Comparison of ENCODE assay signal across 9 cellular contexts in genomic region chr22:19174106-19175025, GRCh38. TPM values are rescaled to one million over a fixed set of nuclear protein-coding genes. Genes with fewer than 3 reads are reported as not detected.
DNase-seq lines count a peak whose midpoint lies in the region; ATAC-seq and TF ChIP-seq lines count a peak whose summit lies in the region.
"Had no signal": no experiment of that assay in that cellular context is flagged by ENCODE, and none has a peak within 500 bp of the region (broad histone marks: within the 10 kb centered on the region; RNA-seq: fewer than 3 reads in every experiment).

No MANE protein-coding gene starts in this region.

- peaks cover 0 to 9% (median 0%) of the 10 kb centered on the region in 4 donors for H3K36me3 ChIP-seq in esophagus muscularis mucosa
- H3K36me3 ChIP-seq in CD8-positive, alpha-beta T cell (ENCODE audit: insufficient read depth, low read length) = no peaks in the 10 kb centered on the region
- H3K36me3 ChIP-seq in colonic mucosa = no peaks in the 10 kb centered on the region

- intact Hi-C loops in esophagus muscularis mucosa (cut with DNase I) (loop anchor here (5.0 kb wide), 2 partner anchors 32 to 258 kb away; partner anchors contain the start of genes ESS2, HIRA and MRPL40), colonic mucosa (cut with DNase I) (no loop called here)
- intact Hi-C loops in CD8-positive, alpha-beta T cell (cut with DNase I, micrococcal nuclease) = no loop called here

- TF ChIP-seq CTCF in GM12875 (IDR thresholded peaks at IDR 0.05; ENCODE audit: borderline replicate concordance, insufficient read depth, low read depth, low read length) = no peak
- no peak for TF ChIP-seq CTCF in esophagus muscularis mucosa (IDR thresholded peaks at IDR 0.05)
- TF ChIP-seq CTCF in retinal pigment epithelial cell (conservative IDR thresholded peaks at IDR 0.05; ENCODE audit: low read depth, low read length) = no peak
- no peak for TF ChIP-seq CTCF in CD8-positive, alpha-beta T cell (IDR thresholded peaks at IDR 0.05)
- no peak for TF ChIP-seq CTCF in colonic mucosa (IDR thresholded peaks at IDR 0.05)

- peak overlapping the region in 1 of 2 donors; percentile 27 for H3K9ac ChIP-seq in colonic mucosa (ENCODE audit: low read depth in 2 of 2, low read length in 2 of 2)

- ATAC-seq in CD8-positive, alpha-beta T cell = no peak

- no peaks in the 10 kb centered on the region for H3K9me3 Mint-ChIP-seq in CD8-positive, alpha-beta T cell

- peak overlapping the region in 3 of 4 donors; percentile 13 to 36 (median 28) for H3K27ac ChIP-seq in esophagus muscularis mucosa (replicated peaks in 1 of 4)
- H3K27ac ChIP-seq in CD8-positive, alpha-beta T cell (ENCODE audit: low read depth, low read length) = no peak overlapping the region
- H3K27ac ChIP-seq in colonic mucosa = no peak overlapping the region
- H3K27ac ChIP-seq: SJSA1 had no signal

- no peak overlapping the region for H3K27ac Mint-ChIP-seq in CD8-positive, alpha-beta T cell

- CTCF ChIA-PET in CD8-positive, alpha-beta T cell (lab: Charles Lee) = interaction anchor here (0.6 to 1.8 kb wide), 5 partner anchors 23 to 303 kb away, joined by 3 to 6 read pairs (median 4); partner anchors contain the start of gene ESS2

- H3K4me3 Mint-ChIP-seq in CD8-positive, alpha-beta T cell = no peak overlapping the region

- no peak for TF ChIP-seq POLR2A in esophagus muscularis mucosa (IDR thresholded peaks at IDR 0.05; ENCODE audit: low read depth)

- DNase-seq in NOMO-1 treated with dmso at 0.1 percent for 144 hours (lab: John Stamatoyannopoulos, UW; ENCODE audit: unreplicated experiment) (peak; percentile 61), esophagus muscularis mucosa (ENCODE audit: extremely low spot score) (no peak), retinal pigment epithelial cell (ENCODE audit: low read depth) (peak; percentile 48), KG1 (lab: John Stamatoyannopoulos, UW) (no peak), colonic mucosa (no peak)
- DNase-seq in stimulated activated naive CD4-positive, alpha-beta T cell (lab: John Stamatoyannopoulos, UW) = no peak
- no peak for DNase-seq in CD8-positive, alpha-beta T cell

- H3K4me1 ChIP-seq in esophagus muscularis mucosa (peaks cover 69 to 87% (median 83%) of the 10 kb centered on the region in 4 donors), colonic mucosa (peaks cover 39% of the 10 kb centered on the region)
- peaks cover 39% of the 10 kb centered on the region for H3K4me1 ChIP-seq in CD8-positive, alpha-beta T cell (ENCODE audit: insufficient read depth, low read length)

- H3K4me1 Mint-ChIP-seq in CD8-positive, alpha-beta T cell (ENCODE audit: low read depth) = peaks cover 46% of the 10 kb centered on the region

- TF ChIP-seq EP300 in esophagus muscularis mucosa (IDR thresholded peaks at IDR 0.05) = no peak

- POLR2A ChIA-PET in CD8-positive, alpha-beta T cell (lab: Charles Lee) = interaction anchor here (0.9 to 1.4 kb wide), 3 partner anchors 64 to 305 kb away, joined by 3 read pairs; partner anchors contain the start of genes CDC45 and UFD1

- peaks cover 10% of the 10 kb centered on the region for H3K36me3 Mint-ChIP-seq in CD8-positive, alpha-beta T cell

- H3K4me3 ChIP-seq in GM12875 (ENCODE audit: low read depth, low read length) (peak overlapping the region; percentile 26), esophagus muscularis mucosa (no peak overlapping the region), retinal pigment epithelial cell (ENCODE audit: low read length) (no peak overlapping the region), colonic mucosa (no peak overlapping the region)
- no peak overlapping the region for H3K4me3 ChIP-seq in CD8-positive, alpha-beta T cell (ENCODE audit: low read depth, low read length)
- H3K4me3 ChIP-seq: SJSA1 had no signal

- H3K27me3 ChIP-seq in esophagus muscularis mucosa = peaks cover 0 to 8% (median 2%) of the 10 kb centered on the region in 4 donors
- no peaks in the 10 kb centered on the region for H3K27me3 ChIP-seq in CD8-positive, alpha-beta T cell (ENCODE audit: insufficient read depth, low read length)
- H3K27me3 ChIP-seq in colonic mucosa = peaks cover 13% of the 10 kb centered on the region

- H3K27me3 Mint-ChIP-seq in CD8-positive, alpha-beta T cell (ENCODE audit: low read depth) = peaks cover 6% of the 10 kb centered on the region

- H3K9me3 ChIP-seq in esophagus muscularis mucosa (no peaks in the 10 kb centered on the region), colonic mucosa (no peaks in the 10 kb centered on the region)
- H3K9me3 ChIP-seq in CD8-positive, alpha-beta T cell (ENCODE audit: low read length) = no peaks in the 10 kb centered on the region

- 56% methylated on average over 3 of the region's 14 CpGs for WGBS in esophagus muscularis mucosa

RNA-seq across cellular contexts. Expression of gene SLC25A1, which starts 4.2 kb away (rescaled TPM):
- total RNA-seq in esophagus muscularis mucosa (10 to 100 TPM; 57.3 to 88.9 (median 71.8) TPM), colonic mucosa (100 to 1,000 TPM; 191 to 218 TPM)
- total RNA-seq in CD8-positive, alpha-beta T cell = 10 to 100 TPM; 14.5 to 15.9 TPM

RNA-seq across cellular contexts. Expression of gene GSC2, which starts 24.3 kb away (rescaled TPM):
- total RNA-seq in esophagus muscularis mucosa = not detected
- not detected for total RNA-seq in CD8-positive, alpha-beta T cell
- not detected for total RNA-seq in colonic mucosa
- total RNA-seq: SJSA1 had no signal

RNA-seq across cellular contexts. Expression of gene ESS2, which starts 29.9 kb away (rescaled TPM):
- total RNA-seq in esophagus muscularis mucosa (10 to 100 TPM; 11.2 to 21.9 (median 19.9) TPM), colonic mucosa (10 to 100 TPM; 12.8 to 16.1 TPM)
- 10 to 100 TPM; 62.5 to 65.5 TPM for total RNA-seq in CD8-positive, alpha-beta T cell

RNA-seq across cellular contexts. Expression of gene TSSK2, which starts 43.3 kb away (rescaled TPM):
- not detected for total RNA-seq in esophagus muscularis mucosa
- total RNA-seq in CD8-positive, alpha-beta T cell = under 1 TPM; 0.25 to 0.27 TPM
- total RNA-seq in colonic mucosa = not detected
- total RNA-seq: SJSA1 had no signal

RNA-seq across cellular contexts. Expression of gene DGCR2, which starts 52.2 kb away (rescaled TPM):
- 10 to 100 TPM; 45.7 to 79.6 (median 65.4) TPM for total RNA-seq in esophagus muscularis mucosa
- 10 to 100 TPM; 29.6 to 32.4 TPM for total RNA-seq in CD8-positive, alpha-beta T cell
- total RNA-seq in colonic mucosa = 10 to 100 TPM; 71.6 to 82.5 TPM

Comparison
In these comparisons a context has a peak if more than half of its experiments do, and no peak if none do; other contexts are left out.
1. DNase-seq: peak in NOMO-1 treated with dmso at 0.1 percent for 144 hours (single experiment) and retinal pigment epithelial cell (single experiment); none in esophagus muscularis mucosa (single experiment), KG1 (single experiment), stimulated activated naive CD4-positive, alpha-beta T cell (0 of 6), CD8-positive, alpha-beta T cell (0 of 7) and colonic mucosa (single experiment).
2. H3K27ac ChIP-seq: peak in esophagus muscularis mucosa (3 of 4); none in CD8-positive, alpha-beta T cell (single experiment) and colonic mucosa (single experiment).